ENCODE assay signal across 1 cellular context in genomic region chr19:46840157-46840942, GRCh38.
TF ChIP-seq lines count a peak whose summit lies in the region.

No MANE protein-coding gene starts in this region.

TF ChIP-seq in HEK293, 187 proteins besides CTCF, POLR2A, EP300 and RAD21 (continued from another document):
- TF ChIP-seq PRDM10 (tag by site-specific recombination; IDR thresholded peaks at IDR 0.05) = 0 out of 2 replicates have a peak, but pooled peaks have one; percentile 16
- TF ChIP-seq ZNF488 (tag by site-specific recombination; IDR thresholded peaks at IDR 0.05) = no peak
- TF ChIP-seq ZXDB (tag by site-specific recombination; IDR thresholded peaks at IDR 0.05) = peak; percentile 75
- no peak for TF ChIP-seq REPIN1 (tag by site-specific recombination; IDR thresholded peaks at IDR 0.05; ENCODE audit: low read depth)
- TF ChIP-seq ZNF112 (tag by site-specific recombination; IDR thresholded peaks at IDR 0.05) = no peak
- TF ChIP-seq KLF8 (tag by site-specific recombination; IDR thresholded peaks at IDR 0.05) = 0 out of 2 replicates have a peak, but pooled peaks have one; percentile 40
- no peak for TF ChIP-seq TCF7L2 (IDR thresholded peaks at IDR 0.05; ENCODE audit: borderline replicate concordance, low read depth, low read length)
- peak; percentile 100 for TF ChIP-seq ZNF362 (tag by site-specific recombination; IDR thresholded peaks at IDR 0.05)
- no peak for TF ChIP-seq ZNF623 (tag by site-specific recombination; IDR thresholded peaks at IDR 0.05)
- TF ChIP-seq ZNF571 (tag by site-specific recombination; IDR thresholded peaks at IDR 0.05) = no peak
- TF ChIP-seq ZBTB44 (tag by site-specific recombination; IDR thresholded peaks at IDR 0.05) = no peak
- TF ChIP-seq ZNF155 (tag by site-specific recombination; IDR thresholded peaks at IDR 0.05) = no peak
- TF ChIP-seq GLIS1 (tag by site-specific recombination; IDR thresholded peaks at IDR 0.05) = peak; percentile 9
- 0 out of 2 replicates have a peak, but pooled peaks have one; percentile 58 for TF ChIP-seq ZNF2 (tag by site-specific recombination; IDR thresholded peaks at IDR 0.05)
- peak; percentile 70 for TF ChIP-seq ZBTB17 (tag by site-specific recombination; IDR thresholded peaks at IDR 0.05)
- no peak for TF ChIP-seq ZNF580 (tag by site-specific recombination; IDR thresholded peaks at IDR 0.05)
- 0 out of 2 replicates have a peak, but pooled peaks have one; percentile 15 for TF ChIP-seq ZNF692 (tag by site-specific recombination; IDR thresholded peaks at IDR 0.05)
- TF ChIP-seq AEBP2 (tag by site-specific recombination; IDR thresholded peaks at IDR 0.05; ENCODE audit: borderline replicate concordance) = no peak
- TF ChIP-seq KLF1 (tag by site-specific recombination; IDR thresholded peaks at IDR 0.05) = 0 out of 2 replicates have a peak, but pooled peaks have one; percentile 13
- no peak for TF ChIP-seq EGR2 (tag by site-specific recombination; IDR thresholded peaks at IDR 0.05; ENCODE audit: low read depth)
- TF ChIP-seq ZNF654 (tag by site-specific recombination; IDR thresholded peaks at IDR 0.05; ENCODE audit: low read depth) = peak; percentile 91
- 0 out of 2 replicates have a peak, but pooled peaks have one; percentile 12 for TF ChIP-seq ZNF335 (tag by site-specific recombination; conservative IDR thresholded peaks at IDR 0.05)
- peak; percentile 82 for TF ChIP-seq ZBTB6 (tag by site-specific recombination; IDR thresholded peaks at IDR 0.05)
- TF ChIP-seq GLI4 (tag by site-specific recombination; IDR thresholded peaks at IDR 0.05) = no peak
- 0 out of 2 replicates have a peak, but pooled peaks have one; percentile 30 for TF ChIP-seq ZNF501 (tag by site-specific recombination; IDR thresholded peaks at IDR 0.05)
